ENCODE assay signal across 1 cellular context in genomic region chr7:100827330-100828226, GRCh38.
TF ChIP-seq lines count a peak whose summit lies in the region.

EPHB4 (minus strand) TSS chr7:100827523; CDS start chr7:100827030, 493 bp downstream.

TF ChIP-seq in HepG2, 621 proteins besides CTCF, POLR2A, EP300 and RAD21 (continued from another document and continues in another):
- TF ChIP-seq FOXP4 (CRISPR knock-in tag; IDR thresholded peaks at IDR 0.05) (peak; percentile 66), ARNT2 (CRISPR knock-in tag; IDR thresholded peaks at IDR 0.05; ENCODE audit: low read depth) (peak; percentile 23; the same call in 1 of the 2 replicates), ZNF143 (CRISPR knock-in tag; IDR thresholded peaks at IDR 0.05) (peak; percentile 64; the same call in 1 of the 2 replicates), ZNF331 (CRISPR knock-in tag; IDR thresholded peaks at IDR 0.05) (peak; percentile 54; the same call in 1 of the 2 replicates), MED8 (CRISPR knock-in tag; IDR thresholded peaks at IDR 0.05; ENCODE audit: insufficient replicate concordance) (peak; percentile 66), FOXO4 (CRISPR knock-in tag; conservative IDR thresholded peaks at IDR 0.05) (0 out of 2 replicates have a peak, but pooled peaks have one; percentile 40), CHD2 (IDR thresholded peaks at IDR 0.05; ENCODE audit: low read depth, low read length) (no peak; the same call in 1 of the 2 replicates), ZNF281 (CRISPR knock-in tag; IDR thresholded peaks at IDR 0.05; ENCODE audit: borderline replicate concordance) (peak; percentile 78; the same call in 1 of the 2 replicates), ASH2L (IDR thresholded peaks at IDR 0.05; ENCODE audit: insufficient read length, low read depth, low read length) (peak; percentile 70), GMEB1 (CRISPR knock-in tag; IDR thresholded peaks at IDR 0.05; ENCODE audit: borderline replicate concordance) (peak; percentile 52; the same call in 1 of the 2 replicates), ZNF614 (CRISPR knock-in tag; IDR thresholded peaks at IDR 0.05; ENCODE audit: borderline replicate concordance) (peak; percentile 42; the same call in 1 of the 2 replicates), ZNF430 (CRISPR knock-in tag; IDR thresholded peaks at IDR 0.05) (peak; percentile 84), ZSCAN29 (CRISPR knock-in tag; conservative IDR thresholded peaks at IDR 0.05) (no peak), RARG (CRISPR knock-in tag; IDR thresholded peaks at IDR 0.05; ENCODE audit: low read depth) (no peak), KDM4B (CRISPR knock-in tag; IDR thresholded peaks at IDR 0.05) (peak; percentile 28; the same call in 1 of the 2 replicates), THAP11 (CRISPR knock-in tag; IDR thresholded peaks at IDR 0.05) (peak; percentile 17; the same call in 1 of the 2 replicates), ZNF17 (CRISPR knock-in tag; IDR thresholded peaks at IDR 0.05) (no peak), ZBTB7B (CRISPR knock-in tag; IDR thresholded peaks at IDR 0.05) (peak; percentile 98), HNF1A (IDR thresholded peaks at IDR 0.05; ENCODE audit: low read depth) (no peak), HNF1A (CRISPR knock-in tag; IDR thresholded peaks at IDR 0.05; ENCODE audit: borderline replicate concordance) (peak; percentile 44; the same call in 1 of the 2 replicates), ZNF205 (CRISPR knock-in tag; IDR thresholded peaks at IDR 0.05) (peak; percentile 78), ZBTB4 (CRISPR knock-in tag; IDR thresholded peaks at IDR 0.05; ENCODE audit: borderline replicate concordance) (peak; percentile 57)
- TF ChIP-seq, protein P1, sequence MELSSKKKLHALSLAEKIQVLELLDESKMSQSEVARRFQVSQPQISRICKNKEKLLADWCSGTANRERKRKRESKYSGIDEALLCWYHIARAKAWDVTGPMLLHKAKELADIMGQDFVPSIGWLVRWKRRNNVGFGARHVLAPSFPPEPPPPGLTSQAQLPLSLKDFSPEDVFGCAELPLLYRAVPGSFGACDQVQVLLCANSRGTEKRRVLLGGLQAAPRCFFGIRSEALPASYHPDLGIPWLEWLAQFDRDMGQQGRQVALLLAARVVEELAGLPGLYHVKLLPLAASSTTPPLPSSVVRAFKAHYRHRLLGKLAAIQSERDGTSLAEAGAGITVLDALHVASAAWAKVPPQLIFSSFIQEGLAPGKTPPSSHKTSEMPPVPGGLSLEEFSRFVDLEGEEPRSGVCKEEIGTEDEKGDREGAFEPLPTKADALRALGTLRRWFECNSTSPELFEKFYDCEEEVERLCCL (CRISPR knock-in tag; IDR thresholded peaks at IDR 0.05; ENCODE audit: borderline replicate concordance) = no peak
- TF ChIP-seq, protein P2, sequence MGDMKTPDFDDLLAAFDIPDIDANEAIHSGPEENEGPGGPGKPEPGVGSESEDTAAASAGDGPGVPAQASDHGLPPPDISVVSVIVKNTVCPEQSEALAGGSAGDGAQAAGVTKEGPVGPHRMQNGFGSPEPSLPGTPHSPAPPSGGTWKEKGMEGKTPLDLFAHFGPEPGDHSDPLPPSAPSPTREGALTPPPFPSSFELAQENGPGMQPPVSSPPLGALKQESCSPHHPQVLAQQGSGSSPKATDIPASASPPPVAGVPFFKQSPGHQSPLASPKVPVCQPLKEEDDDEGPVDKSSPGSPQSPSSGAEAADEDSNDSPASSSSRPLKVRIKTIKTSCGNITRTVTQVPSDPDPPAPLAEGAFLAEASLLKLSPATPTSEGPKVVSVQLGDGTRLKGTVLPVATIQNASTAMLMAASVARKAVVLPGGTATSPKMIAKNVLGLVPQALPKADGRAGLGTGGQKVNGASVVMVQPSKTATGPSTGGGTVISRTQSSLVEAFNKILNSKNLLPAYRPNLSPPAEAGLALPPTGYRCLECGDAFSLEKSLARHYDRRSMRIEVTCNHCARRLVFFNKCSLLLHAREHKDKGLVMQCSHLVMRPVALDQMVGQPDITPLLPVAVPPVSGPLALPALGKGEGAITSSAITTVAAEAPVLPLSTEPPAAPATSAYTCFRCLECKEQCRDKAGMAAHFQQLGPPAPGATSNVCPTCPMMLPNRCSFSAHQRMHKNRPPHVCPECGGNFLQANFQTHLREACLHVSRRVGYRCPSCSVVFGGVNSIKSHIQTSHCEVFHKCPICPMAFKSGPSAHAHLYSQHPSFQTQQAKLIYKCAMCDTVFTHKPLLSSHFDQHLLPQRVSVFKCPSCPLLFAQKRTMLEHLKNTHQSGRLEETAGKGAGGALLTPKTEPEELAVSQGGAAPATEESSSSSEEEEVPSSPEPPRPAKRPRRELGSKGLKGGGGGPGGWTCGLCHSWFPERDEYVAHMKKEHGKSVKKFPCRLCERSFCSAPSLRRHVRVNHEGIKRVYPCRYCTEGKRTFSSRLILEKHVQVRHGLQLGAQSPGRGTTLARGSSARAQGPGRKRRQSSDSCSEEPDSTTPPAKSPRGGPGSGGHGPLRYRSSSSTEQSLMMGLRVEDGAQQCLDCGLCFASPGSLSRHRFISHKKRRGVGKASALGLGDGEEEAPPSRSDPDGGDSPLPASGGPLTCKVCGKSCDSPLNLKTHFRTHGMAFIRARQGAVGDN (CRISPR knock-in tag; IDR thresholded peaks at IDR 0.05) = peak; percentile 84
